In the genomic region with DNA sequence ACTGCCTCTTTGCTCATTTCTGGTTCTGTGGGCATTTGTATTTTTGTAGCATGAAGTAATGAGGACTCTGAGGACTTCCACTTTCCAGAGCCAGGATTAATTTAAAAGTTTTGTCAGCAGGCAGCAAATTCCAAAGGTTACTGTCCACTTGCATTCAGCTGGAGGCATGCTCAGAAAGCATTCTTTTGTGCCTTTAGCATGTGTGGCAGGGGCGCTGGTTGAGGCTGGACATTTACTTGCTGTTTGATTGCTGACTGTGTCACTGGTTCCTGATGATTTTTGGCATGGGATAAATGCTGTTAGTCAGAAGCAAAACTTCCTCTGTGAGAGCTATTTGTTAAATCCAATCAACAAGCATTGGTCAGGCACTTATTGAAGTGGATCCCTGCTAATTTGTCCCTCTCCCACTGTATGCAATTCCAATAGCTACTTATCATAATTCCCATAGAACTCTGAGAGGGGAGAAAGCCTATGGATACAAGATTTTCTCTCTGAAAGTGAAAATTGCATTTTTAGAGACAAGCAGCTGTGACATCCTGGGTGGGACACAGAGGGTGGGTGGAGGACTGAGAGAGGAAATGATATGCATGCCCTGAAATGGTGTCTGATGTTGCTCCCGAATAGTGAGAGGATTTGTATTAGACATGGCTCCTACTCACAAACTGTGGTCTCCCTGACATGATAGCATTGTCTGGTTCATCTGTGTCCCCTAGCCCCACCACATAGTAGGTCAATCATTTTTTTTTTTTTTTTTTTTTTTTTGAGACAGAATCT, we compare ENCODE assay signal across 18 cellular contexts.
"Had no signal": no experiment of that assay in that cellular context is flagged by ENCODE, and none has a peak within 500 bp of the region (broad histone marks: within the 10 kb centered on the region; RNA-seq: fewer than 3 reads in every experiment).

No MANE protein-coding gene starts in this region.

- H3K9me3 ChIP-seq: adrenal gland, pancreas, sigmoid colon, uterus had no signal

- H3K4me3 ChIP-seq: adrenal gland, cardiac muscle cell, pancreas, sigmoid colon, tibial nerve, uterus had no signal

- DNase-seq: activated CD4-positive, alpha-beta memory T cell treated with anti-CD3 and anti-CD28 coated beads for 36 hours; activated gamma-delta T cell treated with Interleukin-2 at 50 U/mL for 16 hours; activated T-cell treated with anti-CD3 and anti-CD28 coated beads for 4 hours; adrenal gland; foreskin fibroblast; glutamatergic neuron; pancreas; sigmoid colon; stimulated activated CD4-positive, alpha-beta T cell treated with anti-CD3 and anti-CD28 coated beads, Interleukin-1b, Interleukin-23, amount 100 ng/mL, for 48 hours; stimulated activated naive CD8-positive, alpha-beta T cell treated with anti-CD3 and anti-CD28 coated beads, Interleukin-15, Interleukin-2, amounts not matched to agents 100 U/mL and 50 U/mL, for 24 hours; SW 1271; T-helper 2 cell; uterus had no signal

- ATAC-seq: activated naive CD4-positive, alpha-beta T cell treated with anti-CD3 and anti-CD28 coated beads, Interleukin-2, amount 50 U/mL, for 72 hours; effector memory CD8-positive, alpha-beta T cell; left lobe of liver; pancreas; stimulated activated naive CD8-positive, alpha-beta T cell treated with anti-CD3 and anti-CD28 coated beads, Interleukin-15, Interleukin-2, amounts not matched to agents 100 U/mL and 50 U/mL, for 24 hours had no signal

- H3K27ac ChIP-seq: adrenal gland, cardiac muscle cell, pancreas, sigmoid colon, tibial nerve, uterus had no signal

- H3K27me3 ChIP-seq: adrenal gland, cardiac muscle cell, pancreas, sigmoid colon, tibial nerve, uterus had no signal

- H3K4me1 ChIP-seq: adrenal gland, pancreas, sigmoid colon, uterus had no signal

- H3K36me3 ChIP-seq: adrenal gland, cardiac muscle cell, pancreas, sigmoid colon, tibial nerve, uterus had no signal
